1 cellular context compared by ENCODE assay signal in genomic region chr3:139522421-139522820, GRCh38.
TF ChIP-seq lines count a peak whose summit lies in the region.

No MANE protein-coding gene starts in this region.

TF ChIP-seq in SK-N-SH, 30 proteins besides CTCF, POLR2A, EP300 and RAD21 (continued from another document):
- TF ChIP-seq REST (IDR thresholded peaks at IDR 0.05; ENCODE audit: low read depth, low read length) (no peak), NFIC (IDR thresholded peaks at IDR 0.05; ENCODE audit: borderline replicate concordance) (no peak), EZH2phosphoT487 (IDR thresholded peaks at IDR 0.05; ENCODE audit: borderline replicate concordance, low read depth) (no peak), FOXJ3 (CRISPR knock-in tag; IDR thresholded peaks at IDR 0.05) (no peak), USF2 (IDR thresholded peaks at IDR 0.05; ENCODE audit: borderline replicate concordance, low read depth, low read length) (no peak), RFX5 (IDR thresholded peaks at IDR 0.05; ENCODE audit: low read length) (no peak), CHD2 (IDR thresholded peaks at IDR 0.05; ENCODE audit: low read length, partially characterized antibody) (no peak), IRF3 (IDR thresholded peaks at IDR 0.05; ENCODE audit: low read depth, low read length) (no peak), FOSL2 (IDR thresholded peaks at IDR 0.05; ENCODE audit: borderline replicate concordance, low read depth) (no peak)
